ENCODE assay signal across 27 cellular contexts in genomic region chr7:35339811-35340210, GRCh38.
"Had no signal": no experiment of that assay in that cellular context is flagged by ENCODE, and none has a peak within 500 bp of the region (broad histone marks: within the 10 kb centered on the region; RNA-seq: fewer than 3 reads in every experiment).

No MANE protein-coding gene starts in this region.

- ATAC-seq: activated CD8-positive, alpha-beta memory T cell treated with anti-CD3 and anti-CD28 coated beads, Interleukin-2, amount 10 ng/mL, durations not matched to agents 7 days and 5 days; activated naive CD8-positive, alpha-beta T cell treated with anti-CD3 and anti-CD28 coated beads, Interleukin-2, amount 50 U/mL, for 24 hours; Right ventricle myocardium inferior; SK-N-SH treated with all-trans-retinoic acid at 6 μM for 48 hours; T-cell; T-helper 17 cell had no signal

- H3K4me3 Mint-ChIP-seq: activated CD4-positive, alpha-beta memory T cell treated with anti-CD3 and anti-CD28 coated beads, Interleukin-2, amount 10 ng/mL, durations not matched to agents 7 days and 5 days; activated CD8-positive, alpha-beta memory T cell treated with anti-CD3 and anti-CD28 coated beads, Interleukin-2, amount 10 ng/mL, durations not matched to agents 7 days and 5 days; activated naive CD4-positive, alpha-beta T cell treated with anti-CD3 and anti-CD28 coated beads, Interleukin-2, amount 10 ng/mL, durations not matched to agents 7 days and 5 days; activated naive CD8-positive, alpha-beta T cell; activated naive CD8-positive, alpha-beta T cell treated with anti-CD3 and anti-CD28 coated beads, Interleukin-2, amount 50 U/mL, for 24 hours; T-cell; T-helper 17 cell had no signal

- H3K27ac ChIP-seq: Peyer's patch, RWPE1, VCaP had no signal

- H3K9me3 ChIP-seq: Peyer's patch had no signal

- DNase-seq: activated CD4-positive, alpha-beta memory T cell treated with anti-CD3 and anti-CD28 coated beads, Interleukin-2, amount 10 ng/mL, durations not matched to agents 7 days and 5 days; activated CD4-positive, alpha-beta T cell treated with anti-CD3 and anti-CD28 coated beads for 1 hour; activated CD4-positive, alpha-beta T cell treated with anti-CD3 and anti-CD28 coated beads for 48 hours; activated CD4-positive, CD25-positive, alpha-beta regulatory T cell; activated CD8-positive, alpha-beta memory T cell treated with anti-CD3 and anti-CD28 coated beads for 24 hours; activated CD8-positive, alpha-beta memory T cell treated with anti-CD3 and anti-CD28 coated beads, Interleukin-2, amount 10 ng/mL, durations not matched to agents 7 days and 5 days; activated CD8-positive, alpha-beta memory T cell treated with anti-CD3 and anti-CD28 coated beads, Interleukin-2, amount 50 U/mL, for 48 hours; activated effector memory CD4-positive, alpha-beta T cell treated with Interleukin-2 at 50 U/mL for 16 hours; activated naive CD4-positive, alpha-beta T cell treated with anti-CD3 and anti-CD28 coated beads, Interleukin-2, amount 10 ng/mL, durations not matched to agents 7 days and 5 days; activated naive CD8-positive, alpha-beta T cell treated with anti-CD3 and anti-CD28 coated beads, Interleukin-2, amount 50 U/mL, for 24 hours; activated T-cell treated with anti-CD3 and anti-CD28 coated beads, Interleukin-2, amount 50 U/mL, for 48 hours; anterior cingulate cortex; NCI-H1048; NCI-H1436 treated with DMSO at 0.1 percent for 48 hours; NCI-H1694 treated with DMSO at 0.1 percent for 48 hours; NCI-H2029; NCI-H345; NCI-H524 treated with DMSO at 0.1 percent for 48 hours; Peyer's patch; SIG-M5; T-cell; T-helper 17 cell had no signal

- H3K27me3 Mint-ChIP-seq: activated naive CD4-positive, alpha-beta T cell treated with anti-CD3 and anti-CD28 coated beads, Interleukin-2, amount 10 ng/mL, durations not matched to agents 7 days and 5 days had no signal

- H3K36me3 ChIP-seq: Peyer's patch had no signal

- H3K36me3 Mint-ChIP-seq: activated CD8-positive, alpha-beta memory T cell treated with anti-CD3 and anti-CD28 coated beads, Interleukin-2, amount 10 ng/mL, durations not matched to agents 7 days and 5 days; activated naive CD4-positive, alpha-beta T cell treated with anti-CD3 and anti-CD28 coated beads, Interleukin-2, amount 10 ng/mL, durations not matched to agents 7 days and 5 days; activated naive CD8-positive, alpha-beta T cell; T-cell had no signal

- H3K9me3 Mint-ChIP-seq: activated CD4-positive, alpha-beta memory T cell treated with anti-CD3 and anti-CD28 coated beads, Interleukin-2, amount 10 ng/mL, durations not matched to agents 7 days and 5 days; activated naive CD4-positive, alpha-beta T cell treated with anti-CD3 and anti-CD28 coated beads, Interleukin-2, amount 10 ng/mL, durations not matched to agents 7 days and 5 days; activated naive CD8-positive, alpha-beta T cell treated with anti-CD3 and anti-CD28 coated beads, Interleukin-2, amount 50 U/mL, for 24 hours; T-cell had no signal

- H3K4me1 Mint-ChIP-seq: activated CD4-positive, alpha-beta memory T cell treated with anti-CD3 and anti-CD28 coated beads, Interleukin-2, amount 10 ng/mL, durations not matched to agents 7 days and 5 days; activated CD8-positive, alpha-beta memory T cell treated with anti-CD3 and anti-CD28 coated beads, Interleukin-2, amount 10 ng/mL, durations not matched to agents 7 days and 5 days; activated naive CD4-positive, alpha-beta T cell treated with anti-CD3 and anti-CD28 coated beads, Interleukin-2, amount 10 ng/mL, durations not matched to agents 7 days and 5 days; activated naive CD8-positive, alpha-beta T cell treated with anti-CD3 and anti-CD28 coated beads, Interleukin-2, amount 50 U/mL, for 24 hours; T-cell; T-helper 17 cell had no signal

- H3K27me3 ChIP-seq: Peyer's patch had no signal

- H3K4me1 ChIP-seq: Peyer's patch had no signal

- H3K4me3 ChIP-seq: Peyer's patch had no signal

- H3K27ac Mint-ChIP-seq: activated CD4-positive, alpha-beta memory T cell treated with anti-CD3 and anti-CD28 coated beads, Interleukin-2, amount 10 ng/mL, durations not matched to agents 7 days and 5 days; activated CD8-positive, alpha-beta memory T cell treated with anti-CD3 and anti-CD28 coated beads, Interleukin-2, amount 10 ng/mL, durations not matched to agents 7 days and 5 days; activated naive CD4-positive, alpha-beta T cell treated with anti-CD3 and anti-CD28 coated beads, Interleukin-2, amount 10 ng/mL, durations not matched to agents 7 days and 5 days; activated naive CD8-positive, alpha-beta T cell; activated naive CD8-positive, alpha-beta T cell treated with anti-CD3 and anti-CD28 coated beads, Interleukin-2, amount 50 U/mL, for 24 hours; T-cell; T-helper 17 cell had no signal
